ENCODE assay signal across 20 cellular contexts in genomic region chr16:31328322-31329052, GRCh38. TPM values are rescaled to one million over a fixed set of nuclear protein-coding genes. Genes with fewer than 3 reads are reported as not detected.
"Had no signal": no experiment of that assay in that cellular context is flagged by ENCODE, and none has a peak within 500 bp of the region (broad histone marks: within the 10 kb centered on the region; RNA-seq: fewer than 3 reads in every experiment).

No MANE protein-coding gene starts in this region.

- H3K36me3 ChIP-seq: lower lobe of right lung, upper lobe of left lung had no signal

- DNase-seq: activated B cell treated with CpG ODN at 0.5 μM for 24 hours; activated CD4-positive, alpha-beta memory T cell treated with anti-CD3 and anti-CD28 coated beads for 36 hours; activated CD4-positive, alpha-beta T cell treated with anti-CD3 and anti-CD28 coated beads for 4 hours; dorsolateral prefrontal cortex; effector memory CD8-positive, alpha-beta T cell; foreskin melanocyte; immature natural killer cell; lower lobe of right lung; naive B cell; stimulated activated CD4-positive, alpha-beta T cell treated with anti-CD3 and anti-CD28 coated beads, Interleukin-2, amount 100 ng/mL, for 48 hours; stimulated activated CD8-positive, alpha-beta memory T cell treated with anti-CD3 and anti-CD28 coated beads, Interleukin-4, amount 100 ng/mL, for 48 hours; stimulated activated naive B cell treated with anti-CD40 and anti-IgM and Interleukin-4, amounts not matched to agents 10 μg/mL and 1 μg/mL and 100 μg/mL, for 72 hours; T1000; upper lobe of left lung had no signal

- H3K27ac ChIP-seq: dorsolateral prefrontal cortex, lower lobe of right lung, upper lobe of left lung had no signal

- ATAC-seq: effector memory CD8-positive, alpha-beta T cell; esophagus mucosa; left lobe of liver; lower lobe of right lung; stimulated activated naive B cell treated with anti-CD40 and anti-IgM and Interleukin-4, amounts not matched to agents 10 μg/mL and 1 μg/mL and 100 μg/mL, for 72 hours had no signal

- H3K9me3 ChIP-seq: lower lobe of right lung had no signal

- H3K4me1 ChIP-seq: lower lobe of right lung had no signal

- FAIRE-seq: astrocyte, colon, endothelial cell of umbilical vein had no signal

- H3K4me3 ChIP-seq: dorsolateral prefrontal cortex, lower lobe of right lung, upper lobe of left lung had no signal

RNA-seq across cellular contexts. Expression of gene ITGAX, which starts 26.5 kb away (rescaled TPM):
- polyA plus RNA-seq: neural cell had no signal
